ENCODE assay signal across 21 cellular contexts in the genomic region with DNA sequence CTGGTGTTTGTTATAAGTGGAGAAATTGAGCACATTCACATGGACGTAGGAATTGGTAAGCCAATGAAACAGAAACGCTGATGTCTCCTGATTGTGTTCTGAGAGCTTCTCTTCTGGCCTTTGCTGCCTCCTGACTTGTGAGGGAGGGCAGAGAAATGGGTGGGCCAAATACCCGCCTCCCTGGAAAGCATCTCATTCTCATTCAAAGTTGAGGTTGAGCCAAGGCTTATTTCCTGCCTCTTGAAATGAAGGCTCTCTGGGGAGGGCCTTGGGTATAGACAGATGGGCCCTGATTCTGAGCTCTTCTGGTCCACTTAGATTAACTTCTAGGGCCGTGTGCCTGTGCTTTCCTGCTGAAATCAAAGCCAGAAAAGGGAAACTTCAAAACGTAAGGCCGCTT. TPM values are rescaled to one million over a fixed set of nuclear protein-coding genes. Genes with fewer than 3 reads are reported as not detected.
A peak's percentile ranks its signal among the peaks of the same experiment; 100 is the strongest.
DNase-seq lines count a peak whose midpoint lies in the region; ATAC-seq and TF ChIP-seq lines count a peak whose summit lies in the region.
"Had no signal": no experiment of that assay in that cellular context is flagged by ENCODE, and none has a peak within 500 bp of the region (broad histone marks: within the 10 kb centered on the region; RNA-seq: fewer than 3 reads in every experiment).

No MANE protein-coding gene starts in this region.

- no peak overlapping the region for H3K23ac ChIP-seq in neuronal stem cell (ENCODE audit: low read depth, low read length, poor library complexity)

- H3K18ac ChIP-seq in neuronal stem cell (ENCODE audit: low read length) = no peak overlapping the region

- TF ChIP-seq CTCF in fibroblast of the aortic adventitia (IDR thresholded peaks at IDR 0.05; ENCODE audit: insufficient read depth, low read length) = no peak

- no peak overlapping the region for H3K4ac ChIP-seq in neuronal stem cell (ENCODE audit: low read length)

- DNase-seq in H7 (peak; percentile 70), NCI-H524 treated with DMSO at 0.1 percent for 48 hours (lab: John Stamatoyannopoulos, UW) (peak; percentile 88), fibroblast of the aortic adventitia (ENCODE audit: low read depth) (peak; percentile 74), sciatic nerve (ENCODE audit: low spot score) (no peak), DMS153 (lab: John Stamatoyannopoulos, UW) (no peak), neuronal stem cell (ENCODE audit: low spot score) (no peak), D341Med (ENCODE audit: low spot score) (no peak), T-helper 1 cell (no peak)
- DNase-seq: activated CD4-positive, alpha-beta T cell treated with anti-CD3 and anti-CD28 coated beads for 48 hours; activated CD8-positive, alpha-beta memory T cell treated with anti-CD3 and anti-CD28 coated beads, Interleukin-2, amount 50 U/mL, for 48 hours; activated gamma-delta T cell; amniotic stem cell; HCEC 1CT; KG1; NCI-H1048; NCI-H510A; PC-9; T1000; transverse colon had no signal

- no peak overlapping the region for H4K91ac ChIP-seq in neuronal stem cell (ENCODE audit: low read depth, low read length, poor library complexity)

- no peak overlapping the region for H2BK5ac ChIP-seq in neuronal stem cell (ENCODE audit: low read length)

- no peak overlapping the region for H2BK15ac ChIP-seq in neuronal stem cell (ENCODE audit: low read length)

- WGBS in neuronal stem cell (ENCODE audit: extremely low coverage in 2 of 2, insufficient read length in 2 of 2, insufficient replicate concordance in 1 of 2), 2 donors = no CpG with 5 or more reads among the region's 6 CpGs

- intact Hi-C loops in sciatic nerve (cut with DNase I) = no loop called here

- peaks cover 17% of the 10 kb centered on the region for H3K36me3 ChIP-seq in H7 (replicated peaks; ENCODE audit: control insufficient read depth, insufficient read depth, low read length)
- peaks cover 0 to 1% of the 10 kb centered on the region in 2 donors for H3K36me3 ChIP-seq in neuronal stem cell (replicated peaks in 1 of 2; ENCODE audit: control insufficient read depth in 2 of 2, insufficient read depth in 2 of 2, low read length in 2 of 2)
- H3K36me3 ChIP-seq: transverse colon had no signal

- H3K4me3 ChIP-seq in H7 (ENCODE audit: insufficient read depth, low read depth, low read length) = no peak overlapping the region
- no peak overlapping the region for H3K4me3 ChIP-seq in fibroblast of the aortic adventitia (ENCODE audit: low read depth, low read length)
- H3K4me3 ChIP-seq in neuronal stem cell (ENCODE audit: low read length in 2 of 2) = no peak overlapping the region
- H3K4me3 ChIP-seq: PC-9, transverse colon had no signal

- no peak overlapping the region for H2BK12ac ChIP-seq in neuronal stem cell (ENCODE audit: low read length)

- no peak overlapping the region for H3K14ac ChIP-seq in neuronal stem cell (ENCODE audit: low read length)

- no peak overlapping the region for H2BK120ac ChIP-seq in neuronal stem cell (ENCODE audit: low read depth, low read length)

- peaks cover 2 to 6% of the 10 kb centered on the region in 2 donors for H3K9me3 ChIP-seq in neuronal stem cell (replicated peaks in 1 of 2; ENCODE audit: control insufficient read depth in 2 of 2, insufficient read depth in 1 of 2, low read depth in 1 of 2, low read length in 2 of 2)
- H3K9me3 ChIP-seq: transverse colon had no signal

- H3K4me1 ChIP-seq in neuronal stem cell (ENCODE audit: control insufficient read depth in 2 of 2, insufficient read depth in 1 of 2, low read depth in 1 of 2, low read length in 2 of 2) = peaks cover 5 to 23% of the 10 kb centered on the region in 2 donors

- H3K79me1 ChIP-seq in neuronal stem cell (ENCODE audit: low read depth, low read length) = no peaks in the 10 kb centered on the region

- no peak overlapping the region for H3K9ac ChIP-seq in neuronal stem cell (ENCODE audit: low read depth, low read length, poor library complexity)

- no peak overlapping the region for H2AFZ ChIP-seq in neuronal stem cell (ENCODE audit: low read length)
- H2AFZ ChIP-seq: PC-9 had no signal

- no peak overlapping the region for H3K4me2 ChIP-seq in neuronal stem cell (ENCODE audit: insufficient read depth, low read length, poor library complexity, severe bottlenecking)
- H3K4me2 ChIP-seq: PC-9 had no signal

- peak; percentile 80 for ATAC-seq in sciatic nerve
- ATAC-seq: stimulated activated memory B cell treated with anti-CD40 and anti-IgM and Interleukin-4, amounts not matched to agents 10 μg/mL and 1 μg/mL and 100 μg/mL, for 72 hours had no signal

- H4K8ac ChIP-seq in neuronal stem cell (ENCODE audit: low read depth, low read length) = no peak overlapping the region

- H2AK5ac ChIP-seq in neuronal stem cell (ENCODE audit: low read depth, low read length) = no peak overlapping the region

- H3K27ac ChIP-seq in neuronal stem cell (replicated peaks; ENCODE audit: low read length) = no peak overlapping the region
- H3K27ac ChIP-seq: C4-2B, PC-9, transverse colon had no signal

- no peaks in the 10 kb centered on the region for H3K27me3 ChIP-seq in H7 (ENCODE audit: control insufficient read depth, insufficient read depth, low read length)
- no peaks in the 10 kb centered on the region for H3K27me3 ChIP-seq in neuronal stem cell (ENCODE audit: control insufficient read depth in 3 of 3, insufficient read depth in 3 of 3, low read depth in 1 of 3, low read length in 3 of 3)
- H3K27me3 ChIP-seq: transverse colon had no signal

RNA-seq across cellular contexts. Expression of a gene that starts 57.4 kb away (rescaled TPM):
- 0.35 and 0.81 TPM in 2 replicates for total RNA-seq in H7 (2014; rRNA removed; shearing (Covaris generic))
- not detected in 2 replicates for total RNA-seq in fibroblast of the aortic adventitia (ENCODE audit: low replicate concordance)
- total RNA-seq in sciatic nerve = 3.7 TPM
- polyA plus RNA-seq in neuronal stem cell (2013, experiment 1 of 2) = 0.64 TPM
- polyA plus RNA-seq in neuronal stem cell (2013, experiment 2 of 2) = 0.76 TPM

Comparison
In these comparisons a context has a peak if more than half of its experiments do, and no peak if none do; other contexts are left out.
1. DNase-seq: peak in H7 (single experiment), NCI-H524 treated with DMSO at 0.1 percent for 48 hours (single experiment) and fibroblast of the aortic adventitia (single experiment); none in sciatic nerve (single experiment), DMS153 (single experiment), neuronal stem cell (single experiment), D341Med (single experiment) and T-helper 1 cell (0 of 5).